10 cellular contexts compared by ENCODE assay signal in genomic region chr11:85316967-85317366, GRCh38.
DNase-seq lines count a peak whose midpoint lies in the region; ATAC-seq and TF ChIP-seq lines count a peak whose summit lies in the region.
"Had no signal": no experiment of that assay in that cellular context is flagged by ENCODE, and none has a peak within 500 bp of the region (broad histone marks: within the 10 kb centered on the region; RNA-seq: fewer than 3 reads in every experiment).

No MANE protein-coding gene starts in this region.

- TF ChIP-seq CTCF in tibial artery (IDR thresholded peaks at IDR 0.05) (no peak), upper lobe of left lung (IDR thresholded peaks at IDR 0.05) (no peak), heart right ventricle (IDR thresholded peaks at IDR 0.05) (no peak)

- TF ChIP-seq POLR2A in upper lobe of left lung (IDR thresholded peaks at IDR 0.05), result no peak

- intact Hi-C loops in tibial artery (cut with DNase I; ENCODE audit: low total_unique reads) (no loop called here), heart right ventricle (cut with DNase I) (no loop called here)

- 45 to 61% methylated on average over 5 of the region's 5 CpGs for WGBS in upper lobe of left lung, 2 donors
- 81 to 87% methylated on average over 5 of the region's 5 CpGs for WGBS in heart right ventricle, 2 donors

- ATAC-seq in GM18498 (IDR thresholded peaks at IDR 0.05; ENCODE audit: unreplicated experiment) (peak; percentile 98), GM21723 (IDR thresholded peaks at IDR 0.05; ENCODE audit: unreplicated experiment) (peak; percentile 99), HG03571 (IDR thresholded peaks at IDR 0.05; ENCODE audit: unreplicated experiment) (peak; percentile 99), upper lobe of left lung (ENCODE audit: low FRiP score in 2 of 2) (no peak), heart right ventricle (no peak)

- H3K27me3 ChIP-seq in tibial artery (no peaks in the 10 kb centered on the region), upper lobe of left lung (no peaks in the 10 kb centered on the region), heart right ventricle (no peaks in the 10 kb centered on the region)

- H3K4me1 ChIP-seq in tibial artery (no peaks in the 10 kb centered on the region), upper lobe of left lung (no peaks in the 10 kb centered on the region), heart right ventricle (no peaks in the 10 kb centered on the region)

- no peak for TF ChIP-seq EP300 in upper lobe of left lung (IDR thresholded peaks at IDR 0.05)

- no peak overlapping the region for H3K27ac ChIP-seq in tibial artery
- no peak overlapping the region for H3K27ac ChIP-seq in upper lobe of left lung
- no peak overlapping the region for H3K27ac ChIP-seq in heart right ventricle

- DNase-seq in SIG-M5 treated with dmso at 0.1 percent for 504 hours (lab: John Stamatoyannopoulos, UW; ENCODE audit: unreplicated experiment) (peak; percentile 93), tibial artery (no peak), upper lobe of left lung (no peak), heart right ventricle (no peak), NCI-H2196 treated with DMSO at 0.1 percent for 48 hours (lab: John Stamatoyannopoulos, UW; ENCODE audit: unreplicated experiment) (no peak)
- DNase-seq: activated naive CD8-positive, alpha-beta T cell treated with anti-CD3 and anti-CD28 coated beads, Interleukin-2, amount 10 ng/mL, durations not matched to agents 7 days and 5 days; hypothalamus had no signal

- H3K4me3 ChIP-seq in tibial artery, result no peak overlapping the region
- no peak overlapping the region for H3K4me3 ChIP-seq in upper lobe of left lung
- H3K4me3 ChIP-seq in heart right ventricle, result no peak overlapping the region

- H3K36me3 ChIP-seq in tibial artery (no peaks in the 10 kb centered on the region), upper lobe of left lung (no peaks in the 10 kb centered on the region), heart right ventricle (no peaks in the 10 kb centered on the region)

- no peaks in the 10 kb centered on the region for H3K9me3 ChIP-seq in tibial artery
- H3K9me3 ChIP-seq in upper lobe of left lung, result no peaks in the 10 kb centered on the region
- no peaks in the 10 kb centered on the region for H3K9me3 ChIP-seq in heart right ventricle

Comparison
In these comparisons a context has a peak if more than half of its experiments do, and no peak if none do; other contexts are left out.
1. ATAC-seq: peak in GM18498 (single experiment), GM21723 (single experiment) and HG03571 (single experiment); none in upper lobe of left lung (0 of 2) and heart right ventricle (0 of 8).